ENCODE assay signal across 25 cellular contexts in the genomic region with DNA sequence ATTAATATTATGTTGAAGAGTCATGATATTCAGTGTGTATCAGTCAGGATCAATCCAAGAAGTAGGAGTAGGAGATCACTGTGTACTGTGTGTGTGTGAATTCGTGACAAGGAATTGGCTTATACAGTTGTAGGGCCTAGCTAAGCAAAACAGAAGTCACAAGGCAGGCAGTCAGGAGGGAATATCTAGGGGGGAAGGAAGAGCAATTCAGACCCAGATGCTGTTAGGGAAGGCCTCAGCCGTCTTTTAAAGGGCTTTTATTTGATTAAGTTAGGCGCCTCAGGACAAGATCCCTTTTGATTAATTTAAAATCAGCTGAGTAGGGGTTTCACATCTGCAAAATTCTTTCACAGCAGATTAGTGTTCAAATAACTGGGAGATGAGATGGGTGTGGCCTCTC.
"Had no signal": no experiment of that assay in that cellular context is flagged by ENCODE, and none has a peak within 500 bp of the region (broad histone marks: within the 10 kb centered on the region; RNA-seq: fewer than 3 reads in every experiment).

No MANE protein-coding gene starts in this region.

- H3K9me3 Mint-ChIP-seq: naive thymus-derived CD8-positive, alpha-beta T cell; neural crest cell; stimulated activated effector memory CD8-positive, alpha-beta T cell treated with anti-CD3 and anti-CD28 coated beads, Interleukin-12 subunit alpha, Interleukin-12 subunit beta, amount 100 ng/mL, for 72 hours; type B pancreatic cell had no signal

- H3K27ac ChIP-seq: dorsolateral prefrontal cortex, gastroesophageal sphincter, ovary, suprapubic skin, thyroid gland had no signal

- H3K4me1 ChIP-seq: suprapubic skin, thyroid gland had no signal

- H3K4me3 Mint-ChIP-seq: naive thymus-derived CD8-positive, alpha-beta T cell; neural crest cell; stimulated activated effector memory CD8-positive, alpha-beta T cell treated with anti-CD3 and anti-CD28 coated beads, Interleukin-12 subunit alpha, Interleukin-12 subunit beta, amount 100 ng/mL, for 72 hours; type B pancreatic cell had no signal

- H3K27ac Mint-ChIP-seq: naive thymus-derived CD8-positive, alpha-beta T cell; progenitor cell of endocrine pancreas; stimulated activated effector memory CD8-positive, alpha-beta T cell treated with anti-CD3 and anti-CD28 coated beads, Interleukin-12 subunit alpha, Interleukin-12 subunit beta, amount 100 ng/mL, for 72 hours; type B pancreatic cell had no signal

- ATAC-seq: esophagus mucosa; gastroesophageal sphincter; left lobe of liver; mucosa of descending colon; naive thymus-derived CD8-positive, alpha-beta T cell; right cardiac atrium; stimulated activated effector memory CD8-positive, alpha-beta T cell treated with anti-CD3 and anti-CD28 coated beads, Interleukin-12 subunit alpha, Interleukin-12 subunit beta, amount 100 ng/mL, for 72 hours; stimulated activated naive CD8-positive, alpha-beta T cell treated with anti-CD3 and anti-CD28 coated beads, Interleukin-15, Interleukin-2, amounts not matched to agents 100 U/mL and 50 U/mL, for 24 hours had no signal

- H3K9me3 ChIP-seq: gastroesophageal sphincter, mucosa of descending colon, ovary, suprapubic skin, thyroid gland had no signal

- H3K4me1 Mint-ChIP-seq: stimulated activated effector memory CD8-positive, alpha-beta T cell treated with anti-CD3 and anti-CD28 coated beads, Interleukin-12 subunit alpha, Interleukin-12 subunit beta, amount 100 ng/mL, for 72 hours had no signal

- H3K27me3 ChIP-seq: dorsolateral prefrontal cortex, gastroesophageal sphincter, ovary, suprapubic skin, thyroid gland had no signal

- H3K27me3 Mint-ChIP-seq: naive thymus-derived CD8-positive, alpha-beta T cell; progenitor cell of endocrine pancreas; type B pancreatic cell had no signal

- DNase-seq: cortex of kidney; dorsolateral prefrontal cortex; effector CD8-positive, alpha-beta T cell; glutamatergic neuron; islet precursor cell; mammary epithelial cell; mucosa of descending colon; naive thymus-derived CD8-positive, alpha-beta T cell; nucleus accumbens; ovary; right cardiac atrium; stimulated activated CD4-positive, alpha-beta T cell treated with anti-CD3 and anti-CD28 coated beads, Interleukin-4, amount 100 ng/mL, for 1 hour; stimulated activated CD8-positive, alpha-beta memory T cell treated with anti-CD3 and anti-CD28 coated beads, Interleukin-4, amount 100 ng/mL, for 48 hours; stimulated activated naive CD8-positive, alpha-beta T cell treated with anti-CD3 and anti-CD28 coated beads, Interleukin-15, Interleukin-2, amounts not matched to agents 100 U/mL and 50 U/mL, for 24 hours; thyroid gland had no signal

- FAIRE-seq: urothelium cell line had no signal

- H3K4me2 ChIP-seq: smooth muscle cell had no signal

- H3K4me3 ChIP-seq: dorsolateral prefrontal cortex, gastroesophageal sphincter, mucosa of descending colon, ovary, smooth muscle cell, suprapubic skin, thyroid gland had no signal

- H3K36me3 ChIP-seq: ovary, thyroid gland had no signal
